ENCODE assay signal across 1 cellular context in genomic region chr5:167944121-167944858, GRCh38.
TF ChIP-seq lines count a peak whose summit lies in the region.

No MANE protein-coding gene starts in this region.

TF ChIP-seq in SK-N-SH treated with all-trans-retinoic acid at 6 μM for 48 hours, 23 proteins besides CTCF, POLR2A, EP300 and RAD21 (continued from another document):
- TF ChIP-seq PATZ1 (CRISPR knock-in tag; IDR thresholded peaks at IDR 0.05; ENCODE audit: borderline replicate concordance) (no peak), ZFP30 (CRISPR knock-in tag; IDR thresholded peaks at IDR 0.05) (no peak), ZFP3 (CRISPR knock-in tag; IDR thresholded peaks at IDR 0.05) (no peak), ESRRG (CRISPR knock-in tag; IDR thresholded peaks at IDR 0.05) (no peak), PPARA (CRISPR knock-in tag; IDR thresholded peaks at IDR 0.05; ENCODE audit: borderline replicate concordance) (no peak)
